1 cellular context compared by ENCODE assay signal in the genomic region with DNA sequence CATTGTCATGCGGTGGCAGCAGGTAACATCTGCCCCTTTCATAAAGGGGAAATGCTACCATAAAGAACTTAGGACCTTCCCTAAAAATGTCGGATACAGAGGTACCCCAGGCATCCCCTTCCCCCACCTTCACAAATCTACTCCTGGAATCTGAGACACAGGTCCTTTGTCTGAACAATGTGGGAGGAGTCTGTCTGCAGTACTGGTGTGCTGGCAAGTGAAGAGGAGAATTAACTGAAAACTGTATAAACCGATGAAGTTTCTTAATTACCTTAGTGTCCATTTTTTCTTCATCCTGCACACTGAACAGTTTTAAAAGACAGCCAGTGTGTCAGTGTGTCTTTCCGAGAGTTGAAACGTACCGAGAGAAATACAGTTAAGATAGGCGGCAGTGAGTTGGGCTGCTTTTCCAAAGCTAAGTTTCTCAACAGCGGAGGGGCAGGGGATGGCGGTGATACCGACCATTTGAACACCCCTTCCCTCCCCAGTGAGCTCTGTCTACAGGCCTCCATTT.
TF ChIP-seq lines count a peak whose summit lies in the region.

No MANE protein-coding gene starts in this region.

TF ChIP-seq in HEK293, 187 proteins besides CTCF, POLR2A, EP300 and RAD21 (continued from another document):
- TF ChIP-seq, protein P1, sequence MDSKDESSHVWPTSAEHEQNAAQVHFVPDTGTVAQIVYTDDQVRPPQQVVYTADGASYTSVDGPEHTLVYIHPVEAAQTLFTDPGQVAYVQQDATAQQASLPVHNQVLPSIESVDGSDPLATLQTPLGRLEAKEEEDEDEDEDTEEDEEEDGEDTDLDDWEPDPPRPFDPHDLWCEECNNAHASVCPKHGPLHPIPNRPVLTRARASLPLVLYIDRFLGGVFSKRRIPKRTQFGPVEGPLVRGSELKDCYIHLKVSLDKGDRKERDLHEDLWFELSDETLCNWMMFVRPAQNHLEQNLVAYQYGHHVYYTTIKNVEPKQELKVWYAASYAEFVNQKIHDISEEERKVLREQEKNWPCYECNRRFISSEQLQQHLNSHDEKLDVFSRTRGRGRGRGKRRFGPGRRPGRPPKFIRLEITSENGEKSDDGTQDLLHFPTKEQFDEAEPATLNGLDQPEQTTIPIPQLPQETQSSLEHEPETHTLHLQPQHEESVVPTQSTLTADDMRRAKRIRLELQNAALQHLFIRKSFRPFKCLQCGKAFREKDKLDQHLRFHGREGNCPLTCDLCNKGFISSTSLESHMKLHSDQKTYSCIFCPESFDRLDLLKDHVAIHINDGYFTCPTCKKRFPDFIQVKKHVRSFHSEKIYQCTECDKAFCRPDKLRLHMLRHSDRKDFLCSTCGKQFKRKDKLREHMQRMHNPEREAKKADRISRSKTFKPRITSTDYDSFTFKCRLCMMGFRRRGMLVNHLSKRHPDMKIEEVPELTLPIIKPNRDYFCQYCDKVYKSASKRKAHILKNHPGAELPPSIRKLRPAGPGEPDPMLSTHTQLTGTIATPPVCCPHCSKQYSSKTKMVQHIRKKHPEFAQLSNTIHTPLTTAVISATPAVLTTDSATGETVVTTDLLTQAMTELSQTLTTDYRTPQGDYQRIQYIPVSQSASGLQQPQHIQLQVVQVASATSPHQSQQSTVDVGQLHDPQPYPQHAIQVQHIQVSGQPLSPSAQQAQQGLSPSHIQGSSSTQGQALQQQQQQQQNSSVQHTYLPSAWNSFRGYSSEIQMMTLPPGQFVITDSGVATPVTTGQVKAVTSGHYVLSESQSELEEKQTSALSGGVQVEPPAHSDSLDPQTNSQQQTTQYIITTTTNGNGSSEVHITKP (tag by site-specific recombination; IDR thresholded peaks at IDR 0.05) = peak; percentile 93
- peak; percentile 44; the same call in 1 of the 2 replicates for TF ChIP-seq ZNF2 (tag by site-specific recombination; IDR thresholded peaks at IDR 0.05)
- no peak for TF ChIP-seq ZNF155 (tag by site-specific recombination; IDR thresholded peaks at IDR 0.05)
